Comparison of ENCODE assay signal across 9 cellular contexts in the genomic region with DNA sequence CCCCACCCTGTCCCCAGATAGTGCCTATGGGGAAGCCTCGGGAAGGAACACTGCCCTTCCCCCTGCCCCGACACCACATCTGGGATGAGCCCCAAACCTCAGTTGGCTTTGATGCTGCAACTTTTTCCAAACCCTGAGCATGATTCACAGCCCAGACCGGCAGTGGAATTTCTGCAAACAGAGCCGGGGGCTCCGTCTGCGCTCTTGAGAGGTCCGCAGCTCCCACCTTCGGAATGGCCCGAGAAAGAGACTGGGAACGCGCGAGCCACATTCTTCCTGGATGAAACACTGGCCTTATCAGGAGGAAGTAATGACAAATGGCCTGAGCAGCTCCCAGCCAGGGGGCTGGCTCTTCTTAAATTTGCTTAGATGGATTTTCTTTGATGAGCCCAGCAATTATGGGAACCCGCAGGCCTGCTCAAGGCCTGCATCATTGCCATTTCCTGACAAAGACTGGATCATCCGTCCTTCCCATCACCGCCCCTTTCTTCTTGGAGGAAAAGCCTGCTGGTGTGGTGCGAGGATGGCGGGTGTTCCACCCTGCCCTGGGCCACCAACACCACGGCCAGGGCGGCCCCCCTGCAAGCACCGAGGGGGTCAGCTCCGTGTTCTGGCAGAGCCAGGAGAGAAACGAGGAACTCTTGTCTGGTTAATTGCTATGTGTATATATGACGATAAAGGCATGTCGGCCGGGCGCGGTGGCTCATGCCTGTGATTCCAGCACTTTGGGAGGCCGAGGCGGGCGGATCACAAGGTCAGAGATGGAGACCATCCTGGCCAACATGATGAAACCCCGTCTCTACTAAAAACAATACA. TPM values are rescaled to one million over a fixed set of nuclear protein-coding genes. Genes with fewer than 3 reads are reported as not detected.
DNase-seq lines count a peak whose midpoint lies in the region; ATAC-seq and TF ChIP-seq lines count a peak whose summit lies in the region.
"Had no signal": no experiment of that assay in that cellular context is flagged by ENCODE, and none has a peak within 500 bp of the region (broad histone marks: within the 10 kb centered on the region; RNA-seq: fewer than 3 reads in every experiment).

No MANE protein-coding gene starts in this region.

- peaks cover 3% of the 10 kb centered on the region for H3K27me3 Mint-ChIP-seq in HFFc6 (ENCODE audit: insufficient read depth)

- H3K36me3 ChIP-seq in kidney epithelial cell (ENCODE audit: control insufficient read depth, insufficient read depth, low read length) (no peaks in the 10 kb centered on the region), transverse colon (no peaks in the 10 kb centered on the region)

- no peaks in the 10 kb centered on the region for H3K9me3 Mint-ChIP-seq in HFFc6

- H3K27me3 ChIP-seq in kidney epithelial cell (ENCODE audit: control insufficient read depth, insufficient read depth, low read length) (no peaks in the 10 kb centered on the region), transverse colon (no peaks in the 10 kb centered on the region)

- in situ Hi-C loops in astrocyte of the cerebellum (cut with HindIII; ENCODE audit: low sequenced_read_pairs): no loop called here
- in situ Hi-C loops in transverse colon (cut with MboI; ENCODE audit: low pct_ligation_motif_present in 1 of 4, low pct_unique_long_range_greater_than_20kb in 1 of 4, low sequenced_read_pairs in 3 of 4): no loop called here

- peak overlapping the region; percentile 44 for H3K4me3 Mint-ChIP-seq in HFFc6

- peaks cover 31% of the 10 kb centered on the region for H3K4me1 Mint-ChIP-seq in HFFc6 (ENCODE audit: low read depth)

- H3K27ac Mint-ChIP-seq in HFFc6: peak overlapping the region; percentile 90

- peak overlapping the region; percentile 0 to 53 (median 28) for H3K27ac ChIP-seq in transverse colon

- TF ChIP-seq POLR2A in transverse colon (IDR thresholded peaks at IDR 0.05): no peak

- no peaks in the 10 kb centered on the region for H3K9me3 ChIP-seq in transverse colon

- no peak for ATAC-seq in GM19452 (IDR thresholded peaks at IDR 0.05; ENCODE audit: unreplicated experiment)

- H3K4me3 ChIP-seq in astrocyte of the cerebellum (ENCODE audit: low read depth, low read length) (no peak overlapping the region), kidney epithelial cell (ENCODE audit: low read depth, low read length) (no peak overlapping the region), transverse colon (no peak overlapping the region)

- H3K36me3 Mint-ChIP-seq in HFFc6 (ENCODE audit: low read depth): no peaks in the 10 kb centered on the region

- 80% methylated on average over 31 of the region's 31 CpGs; no CpG with 5 or more reads in 1 of the 2 donors for WGBS in transverse colon (ENCODE audit: low coverage in 1 of 2), 2 donors

- H3K4me1 ChIP-seq in transverse colon: peaks cover 0 to 4% (median 1%) of the 10 kb centered on the region in 4 donors

- DNase-seq in HFFc6: peak; percentile 99
- peak; percentile 99 for DNase-seq in astrocyte of the cerebellum (ENCODE audit: low read depth)
- DNase-seq in kidney epithelial cell (ENCODE audit: low read depth): peak; percentile 65
- DNase-seq in transverse colon: peak; percentile 30
- DNase-seq in anterior cingulate cortex (lab: John Stamatoyannopoulos, UW): no peak
- no peak for DNase-seq in activated CD8-positive, alpha-beta memory T cell treated with anti-CD3 and anti-CD28 coated beads, Interleukin-2, amount 50 U/mL, for 48 hours
- no peak for DNase-seq in GDM1 (lab: John Stamatoyannopoulos, UW)
- DNase-seq: activated T-cell treated with anti-CD3 and anti-CD28 coated beads, Interleukin-2, amount 50 U/mL, for 1 hour had no signal

- TF ChIP-seq EP300 in transverse colon (IDR thresholded peaks at IDR 0.05; ENCODE audit: low read depth): no peak

- TF ChIP-seq CTCF in HFFc6 (IDR thresholded peaks at IDR 0.05) (no peak), astrocyte of the cerebellum (IDR thresholded peaks at IDR 0.05; ENCODE audit: low read depth, low read length, missing control alignments) (no peak), kidney epithelial cell (IDR thresholded peaks at IDR 0.05; ENCODE audit: insufficient read depth, low read length, poor library complexity, severe bottlenecking) (no peak), transverse colon (IDR thresholded peaks at IDR 0.05) (no peak)

- intact Hi-C loops in transverse colon (cut with DNase I; ENCODE audit: low total_unique reads): no loop called here

RNA-seq across cellular contexts. Expression of gene COL5A1, which starts 38.8 kb away (rescaled TPM):
- total RNA-seq in HFFc6 (2021; fragmentation: NEBNext Ultra II Directional; extraction: Animal tissue kit (Norgen Biotek cat#: 25700)): 100 to 1,000 TPM; 196 to 308 (median 225) TPM
- total RNA-seq in kidney epithelial cell (87.7 and 92.6 TPM in 2 replicates), transverse colon (10 to 100 TPM in 2 of 4 donors, 1 to 10 TPM in 2; 7.1 to 69.3 (median 16.1) TPM)

Comparison
In these comparisons a context has a peak if more than half of its experiments do, and no peak if none do; other contexts are left out.
1. DNase-seq: peak in HFFc6 (single experiment), astrocyte of the cerebellum (single experiment), kidney epithelial cell (single experiment) and transverse colon (single experiment); none in anterior cingulate cortex (0 of 58), activated CD8-positive, alpha-beta memory T cell treated with anti-CD3 and anti-CD28 coated beads, Interleukin-2, amount 50 U/mL, for 48 hours (single experiment) and GDM1 (single experiment).